In the genomic region with DNA sequence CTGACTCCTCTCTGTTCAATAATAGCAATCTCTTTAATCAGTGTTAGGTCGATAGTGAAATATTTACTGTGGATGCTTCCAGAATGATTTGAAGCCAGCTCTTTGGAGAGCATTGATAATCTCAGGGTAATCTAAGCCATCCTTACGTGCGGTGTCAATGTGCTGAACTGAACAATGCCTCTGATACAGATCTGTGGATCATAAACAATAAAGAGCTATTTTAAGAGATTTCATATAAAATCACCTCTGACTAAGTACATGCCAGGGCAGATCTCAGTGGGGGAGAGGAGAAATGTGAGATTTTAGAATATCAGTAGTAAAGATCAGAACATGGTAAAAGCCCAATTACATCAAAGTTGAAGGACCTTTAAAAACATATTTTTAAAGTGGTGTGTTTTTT, we compare ENCODE assay signal across 1 cellular context.
TF ChIP-seq lines count a peak whose summit lies in the region.

No MANE protein-coding gene starts in this region.

TF ChIP-seq in SK-N-SH treated with all-trans-retinoic acid at 6 μM for 48 hours, 23 proteins besides CTCF, POLR2A, EP300 and RAD21 (continued from another document):
- TF ChIP-seq, protein P1, sequence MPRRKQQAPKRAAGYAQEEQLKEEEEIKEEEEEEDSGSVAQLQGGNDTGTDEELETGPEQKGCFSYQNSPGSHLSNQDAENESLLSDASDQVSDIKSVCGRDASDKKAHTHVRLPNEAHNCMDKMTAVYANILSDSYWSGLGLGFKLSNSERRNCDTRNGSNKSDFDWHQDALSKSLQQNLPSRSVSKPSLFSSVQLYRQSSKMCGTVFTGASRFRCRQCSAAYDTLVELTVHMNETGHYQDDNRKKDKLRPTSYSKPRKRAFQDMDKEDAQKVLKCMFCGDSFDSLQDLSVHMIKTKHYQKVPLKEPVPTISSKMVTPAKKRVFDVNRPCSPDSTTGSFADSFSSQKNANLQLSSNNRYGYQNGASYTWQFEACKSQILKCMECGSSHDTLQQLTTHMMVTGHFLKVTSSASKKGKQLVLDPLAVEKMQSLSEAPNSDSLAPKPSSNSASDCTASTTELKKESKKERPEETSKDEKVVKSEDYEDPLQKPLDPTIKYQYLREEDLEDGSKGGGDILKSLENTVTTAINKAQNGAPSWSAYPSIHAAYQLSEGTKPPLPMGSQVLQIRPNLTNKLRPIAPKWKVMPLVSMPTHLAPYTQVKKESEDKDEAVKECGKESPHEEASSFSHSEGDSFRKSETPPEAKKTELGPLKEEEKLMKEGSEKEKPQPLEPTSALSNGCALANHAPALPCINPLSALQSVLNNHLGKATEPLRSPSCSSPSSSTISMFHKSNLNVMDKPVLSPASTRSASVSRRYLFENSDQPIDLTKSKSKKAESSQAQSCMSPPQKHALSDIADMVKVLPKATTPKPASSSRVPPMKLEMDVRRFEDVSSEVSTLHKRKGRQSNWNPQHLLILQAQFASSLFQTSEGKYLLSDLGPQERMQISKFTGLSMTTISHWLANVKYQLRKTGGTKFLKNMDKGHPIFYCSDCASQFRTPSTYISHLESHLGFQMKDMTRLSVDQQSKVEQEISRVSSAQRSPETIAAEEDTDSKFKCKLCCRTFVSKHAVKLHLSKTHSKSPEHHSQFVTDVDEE (CRISPR knock-in tag; IDR thresholded peaks at IDR 0.05): no peak
- TF ChIP-seq OSR1 (CRISPR knock-in tag; IDR thresholded peaks at IDR 0.05) (no peak), CSDC2 (CRISPR knock-in tag; IDR thresholded peaks at IDR 0.05) (no peak), ZNF565 (CRISPR knock-in tag; conservative IDR thresholded peaks at IDR 0.05; ENCODE audit: low read depth) (no peak), GLIS3 (CRISPR knock-in tag; IDR thresholded peaks at IDR 0.05) (no peak), ZFP3 (CRISPR knock-in tag; IDR thresholded peaks at IDR 0.05) (no peak), ZNF8 (CRISPR knock-in tag; IDR thresholded peaks at IDR 0.05) (no peak), RARB (CRISPR knock-in tag; IDR thresholded peaks at IDR 0.05) (no peak), BACH2 (CRISPR knock-in tag; IDR thresholded peaks at IDR 0.05; ENCODE audit: borderline replicate concordance) (no peak), ZNF70 (CRISPR knock-in tag; IDR thresholded peaks at IDR 0.05) (no peak), PPARA (CRISPR knock-in tag; IDR thresholded peaks at IDR 0.05; ENCODE audit: borderline replicate concordance) (no peak)
- TF ChIP-seq, protein P2, sequence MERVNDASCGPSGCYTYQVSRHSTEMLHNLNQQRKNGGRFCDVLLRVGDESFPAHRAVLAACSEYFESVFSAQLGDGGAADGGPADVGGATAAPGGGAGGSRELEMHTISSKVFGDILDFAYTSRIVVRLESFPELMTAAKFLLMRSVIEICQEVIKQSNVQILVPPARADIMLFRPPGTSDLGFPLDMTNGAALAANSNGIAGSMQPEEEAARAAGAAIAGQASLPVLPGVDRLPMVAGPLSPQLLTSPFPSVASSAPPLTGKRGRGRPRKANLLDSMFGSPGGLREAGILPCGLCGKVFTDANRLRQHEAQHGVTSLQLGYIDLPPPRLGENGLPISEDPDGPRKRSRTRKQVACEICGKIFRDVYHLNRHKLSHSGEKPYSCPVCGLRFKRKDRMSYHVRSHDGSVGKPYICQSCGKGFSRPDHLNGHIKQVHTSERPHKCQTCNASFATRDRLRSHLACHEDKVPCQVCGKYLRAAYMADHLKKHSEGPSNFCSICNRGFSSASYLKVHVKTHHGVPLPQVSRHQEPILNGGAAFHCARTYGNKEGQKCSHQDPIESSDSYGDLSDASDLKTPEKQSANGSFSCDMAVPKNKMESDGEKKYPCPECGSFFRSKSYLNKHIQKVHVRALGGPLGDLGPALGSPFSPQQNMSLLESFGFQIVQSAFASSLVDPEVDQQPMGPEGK (CRISPR knock-in tag; IDR thresholded peaks at IDR 0.05; ENCODE audit: borderline replicate concordance): no peak
